8 cellular contexts compared by ENCODE assay signal in the genomic region with DNA sequence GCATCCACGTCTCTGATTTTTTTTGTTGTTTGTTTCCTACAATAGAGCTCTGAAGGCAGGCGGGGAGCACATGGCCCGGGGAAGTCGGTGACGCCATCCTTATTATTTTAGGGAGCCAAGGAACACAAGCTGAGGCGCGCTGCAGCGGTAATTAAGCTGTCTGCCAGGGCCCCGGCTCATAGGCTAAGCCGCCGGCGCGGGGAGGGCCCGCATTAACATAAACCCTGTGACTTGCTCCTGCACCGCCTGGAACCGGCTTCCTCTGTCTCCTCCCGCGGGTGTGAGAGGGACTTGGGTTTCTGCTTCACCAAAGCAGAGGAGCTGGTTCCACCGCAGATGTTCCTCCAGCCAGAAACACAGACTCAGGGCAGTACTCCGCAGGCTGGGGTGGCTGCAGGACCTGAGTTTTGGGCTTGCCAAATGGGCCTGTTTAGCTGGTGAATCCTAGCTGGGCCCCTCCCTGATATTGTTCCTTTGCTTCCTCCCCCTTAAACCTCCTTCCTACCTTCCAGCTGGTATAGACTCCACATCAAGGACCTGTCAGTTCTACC. TPM values are rescaled to one million over a fixed set of nuclear protein-coding genes. Genes with fewer than 3 reads are reported as not detected.
DNase-seq lines count a peak whose midpoint lies in the region; ATAC-seq and TF ChIP-seq lines count a peak whose summit lies in the region.

No MANE protein-coding gene starts in this region.

- H3K9me3 Mint-ChIP-seq in natural killer cell = no peaks in the 10 kb centered on the region
- H3K9me3 Mint-ChIP-seq in stimulated activated naive CD8-positive, alpha-beta T cell treated with anti-CD3 and anti-CD28 coated beads, Interleukin-15, Interleukin-2, amounts not matched to agents 100 ng/mL and 50 ng/mL, for 24 hours = no peaks in the 10 kb centered on the region

- no peaks in the 10 kb centered on the region for H3K27me3 Mint-ChIP-seq in natural killer cell (ENCODE audit: low read depth in 2 of 2)
- H3K27me3 Mint-ChIP-seq in stimulated activated naive CD8-positive, alpha-beta T cell treated with anti-CD3 and anti-CD28 coated beads, Interleukin-15, Interleukin-2, amounts not matched to agents 100 ng/mL and 50 ng/mL, for 24 hours = no peaks in the 10 kb centered on the region

- no peaks in the 10 kb centered on the region for H3K36me3 Mint-ChIP-seq in natural killer cell
- peaks cover 53% of the 10 kb centered on the region for H3K36me3 Mint-ChIP-seq in stimulated activated naive CD8-positive, alpha-beta T cell treated with anti-CD3 and anti-CD28 coated beads, Interleukin-15, Interleukin-2, amounts not matched to agents 100 ng/mL and 50 ng/mL, for 24 hours (ENCODE audit: low read depth)

- DNase-seq in CD1c-positive myeloid dendritic cell (ENCODE audit: extremely low spot score) (peak; percentile 90), NCI-H526 treated with DMSO at 0.1 percent for 48 hours (lab: John Stamatoyannopoulos, UW) (peak; percentile 63), activated gamma-delta T cell treated with Interleukin-2 at 50 U/mL for 16 hours (peak; percentile 55), fibroblast of villous mesenchyme (ENCODE audit: low read depth) (peak; percentile 91), natural killer cell (peak; percentile 75), HuH-7.5 (ENCODE audit: low spot score) (no peak)

- TF ChIP-seq CTCF in fibroblast of villous mesenchyme (IDR thresholded peaks at IDR 0.05; ENCODE audit: insufficient read depth, low read depth, low read length) (no peak), natural killer cell (IDR thresholded peaks at IDR 0.05) (no peak)

- peak overlapping the region; percentile 88 to 94 for H3K27ac Mint-ChIP-seq in natural killer cell
- H3K27ac Mint-ChIP-seq in stimulated activated naive CD8-positive, alpha-beta T cell treated with anti-CD3 and anti-CD28 coated beads, Interleukin-15, Interleukin-2, amounts not matched to agents 100 ng/mL and 50 ng/mL, for 24 hours = peak overlapping the region; percentile 80

- H3K4me1 Mint-ChIP-seq in natural killer cell = peaks cover 96 to 98% of the 10 kb centered on the region in 2 donors
- H3K4me1 Mint-ChIP-seq in stimulated activated naive CD8-positive, alpha-beta T cell treated with anti-CD3 and anti-CD28 coated beads, Interleukin-15, Interleukin-2, amounts not matched to agents 100 ng/mL and 50 ng/mL, for 24 hours (ENCODE audit: low read depth) = peaks cover 98% of the 10 kb centered on the region

- ATAC-seq in GM21737 (IDR thresholded peaks at IDR 0.05; ENCODE audit: unreplicated experiment) (peak; percentile 43), natural killer cell (peak; percentile 62 to 85 (median 63))

- intact Hi-C loops in natural killer cell (cut with micrococcal nuclease) = loop anchor here (1.0 to 5.0 kb wide), 2 partner anchors 22 to 657 kb away; partner anchors contain the start of gene RPLP1

- no peak overlapping the region for H3K4me3 ChIP-seq in fibroblast of villous mesenchyme (ENCODE audit: low read depth, low read length)

- H3K4me3 Mint-ChIP-seq in natural killer cell = peak overlapping the region; percentile 92
- H3K4me3 Mint-ChIP-seq in stimulated activated naive CD8-positive, alpha-beta T cell treated with anti-CD3 and anti-CD28 coated beads, Interleukin-15, Interleukin-2, amounts not matched to agents 100 ng/mL and 50 ng/mL, for 24 hours = peak overlapping the region; percentile 58

RNA-seq across cellular contexts. Expression of gene ANP32A, which starts 25.3 kb away (rescaled TPM):
- total RNA-seq in fibroblast of villous mesenchyme (28.7 and 38.0 TPM in 2 replicates), natural killer cell (100 to 1,000 TPM; 133 to 150 (median 148) TPM)
